20 cellular contexts compared by ENCODE assay signal in the genomic region with DNA sequence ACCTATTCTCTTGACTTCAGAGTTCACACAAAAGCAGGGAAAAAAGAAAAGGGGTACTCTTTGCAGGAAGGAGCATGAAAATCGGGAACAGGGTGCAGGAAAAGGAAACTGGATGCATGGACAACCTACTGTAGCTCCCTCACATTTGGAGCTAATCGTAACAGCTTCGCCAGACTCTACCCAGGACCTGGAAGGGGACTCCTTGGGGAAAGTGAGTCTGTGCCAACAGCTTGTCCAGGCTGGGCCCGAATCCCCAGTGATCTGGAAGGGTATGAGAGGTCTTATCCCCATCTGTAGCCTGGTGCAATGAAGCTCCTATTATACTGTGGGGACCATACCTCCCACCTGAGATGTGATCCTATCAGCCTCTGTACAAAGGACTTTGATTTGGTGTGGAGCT. TPM values are rescaled to one million over a fixed set of nuclear protein-coding genes. Genes with fewer than 3 reads are reported as not detected.
DNase-seq lines count a peak whose midpoint lies in the region; ATAC-seq and TF ChIP-seq lines count a peak whose summit lies in the region.
"Had no signal": no experiment of that assay in that cellular context is flagged by ENCODE, and none has a peak within 500 bp of the region (broad histone marks: within the 10 kb centered on the region; RNA-seq: fewer than 3 reads in every experiment).

No MANE protein-coding gene starts in this region.

- CTCF ChIA-PET in activated CD8-positive, alpha-beta memory T cell treated with anti-CD3 and anti-CD28 coated beads, Interleukin-2, amount 10 ng/mL, durations not matched to agents 7 days and 5 days (lab: Charles Lee), result interaction anchor here (0.8 to 1.5 kb wide), 7 partner anchors 11 to 106 kb away, joined by 3 to 7 read pairs (median 3); a partner anchor contains a TSS

- H3K4me1 Mint-ChIP-seq in activated CD8-positive, alpha-beta memory T cell treated with anti-CD3 and anti-CD28 coated beads, Interleukin-2, amount 10 ng/mL, durations not matched to agents 7 days and 5 days, result peaks cover 13% of the 10 kb centered on the region

- ATAC-seq in activated CD8-positive, alpha-beta memory T cell treated with anti-CD3 and anti-CD28 coated beads, Interleukin-2, amount 10 ng/mL, durations not matched to agents 7 days and 5 days, result no peak
- ATAC-seq in left lobe of liver, result no peak

- H3K36me3 ChIP-seq in uterus, result no peaks in the 10 kb centered on the region

- intact Hi-C loops in uterus (cut with DNase I; ENCODE audit: low total_unique reads), result no loop called here

- no peaks in the 10 kb centered on the region for H3K9me3 ChIP-seq in uterus
- H3K9me3 ChIP-seq: Caco-2 had no signal

- H3K27me3 Mint-ChIP-seq in activated CD8-positive, alpha-beta memory T cell treated with anti-CD3 and anti-CD28 coated beads, Interleukin-2, amount 10 ng/mL, durations not matched to agents 7 days and 5 days, result peaks cover 5% of the 10 kb centered on the region

- DNase-seq in activated CD8-positive, alpha-beta memory T cell treated with anti-CD3 and anti-CD28 coated beads for 24 hours, result peak; percentile 32
- no peak for DNase-seq in activated CD8-positive, alpha-beta memory T cell treated with anti-CD3 and anti-CD28 coated beads, Interleukin-2, amount 10 ng/mL, durations not matched to agents 7 days and 5 days
- DNase-seq in NCI-H2171 (lab: John Stamatoyannopoulos, UW) (peak; percentile 53), left lobe of liver (ENCODE audit: low spot score) (peak; percentile 35), uterus (no peak), cerebellum (ENCODE audit: low spot score) (no peak), epidermal melanocyte (ENCODE audit: insufficient read length, low spot score) (no peak)
- DNase-seq: Caco-2; CD4-positive, CD25-positive, alpha-beta regulatory T cell; H9; IMR-90; Karpas-422; MG63; NCI-H1092; NCI-H146; NCI-H2081 treated with DMSO at 0.1 percent for 48 hours; NCI-H226; NCI-H526 treated with DMSO at 0.1 percent for 48 hours; OCI-M1; RPMI8226 had no signal

- no peaks in the 10 kb centered on the region for H3K4me1 ChIP-seq in uterus

- no peak for TF ChIP-seq CTCF in uterus (IDR thresholded peaks at IDR 0.05)

- TF ChIP-seq POLR2A in uterus (IDR thresholded peaks at IDR 0.05), result no peak

- peaks cover 4% of the 10 kb centered on the region for H3K36me3 Mint-ChIP-seq in activated CD8-positive, alpha-beta memory T cell treated with anti-CD3 and anti-CD28 coated beads, Interleukin-2, amount 10 ng/mL, durations not matched to agents 7 days and 5 days
- H3K36me3 Mint-ChIP-seq: CD4-positive, CD25-positive, alpha-beta regulatory T cell had no signal

- H3K4me3 ChIP-seq in uterus, result no peak overlapping the region
- H3K4me3 ChIP-seq: MG63 had no signal

- H3K9me3 Mint-ChIP-seq in activated CD8-positive, alpha-beta memory T cell treated with anti-CD3 and anti-CD28 coated beads, Interleukin-2, amount 10 ng/mL, durations not matched to agents 7 days and 5 days (ENCODE audit: low read depth), result no peaks in the 10 kb centered on the region

- H3K27ac Mint-ChIP-seq in activated CD8-positive, alpha-beta memory T cell treated with anti-CD3 and anti-CD28 coated beads, Interleukin-2, amount 10 ng/mL, durations not matched to agents 7 days and 5 days, result no peak overlapping the region
- H3K27ac Mint-ChIP-seq: H9 had no signal

- H3K27ac ChIP-seq in uterus, result peak overlapping the region; percentile 37

- no peak overlapping the region for H3K4me3 Mint-ChIP-seq in activated CD8-positive, alpha-beta memory T cell treated with anti-CD3 and anti-CD28 coated beads, Interleukin-2, amount 10 ng/mL, durations not matched to agents 7 days and 5 days

- H3K27me3 ChIP-seq in uterus, result no peaks in the 10 kb centered on the region
- H3K27me3 ChIP-seq: MG63 had no signal

RNA-seq across cellular contexts. Expression of a gene that starts 3.4 kb away (rescaled TPM):
- total RNA-seq in activated CD8-positive, alpha-beta memory T cell treated with anti-CD3 and anti-CD28 coated beads, Interleukin-2, amount 10 ng/mL, durations not matched to agents 7 days and 5 days, result 10 to 100 TPM; 49.7 to 51.5 TPM
- total RNA-seq in left lobe of liver (31.3 TPM), uterus (100 to 1,000 TPM in 2 of 4 donors, 10 to 100 TPM in 2; 44.3 to 147 (median 99.0) TPM), cerebellum (80.2 TPM)

RNA-seq across cellular contexts. Expression of a gene that starts 26.4 kb away (rescaled TPM):
- total RNA-seq in activated CD8-positive, alpha-beta memory T cell treated with anti-CD3 and anti-CD28 coated beads, Interleukin-2, amount 10 ng/mL, durations not matched to agents 7 days and 5 days, result 10 to 100 TPM; 47.3 to 78.1 TPM
- total RNA-seq in left lobe of liver (54.5 TPM), uterus (10 to 100 TPM; 23.6 to 49.1 (median 36.3) TPM), cerebellum (28.2 TPM)

Comparison
In these comparisons a context has a peak if more than half of its experiments do, and no peak if none do; other contexts are left out.
1. DNase-seq: peak in activated CD8-positive, alpha-beta memory T cell treated with anti-CD3 and anti-CD28 coated beads for 24 hours (single experiment), NCI-H2171 (single experiment) and left lobe of liver (single experiment); none in activated CD8-positive, alpha-beta memory T cell treated with anti-CD3 and anti-CD28 coated beads, Interleukin-2, amount 10 ng/mL, durations not matched to agents 7 days and 5 days (single experiment), uterus (0 of 2), cerebellum (single experiment) and epidermal melanocyte (single experiment).